Comparison of ENCODE assay signal across 9 cellular contexts in the genomic region with DNA sequence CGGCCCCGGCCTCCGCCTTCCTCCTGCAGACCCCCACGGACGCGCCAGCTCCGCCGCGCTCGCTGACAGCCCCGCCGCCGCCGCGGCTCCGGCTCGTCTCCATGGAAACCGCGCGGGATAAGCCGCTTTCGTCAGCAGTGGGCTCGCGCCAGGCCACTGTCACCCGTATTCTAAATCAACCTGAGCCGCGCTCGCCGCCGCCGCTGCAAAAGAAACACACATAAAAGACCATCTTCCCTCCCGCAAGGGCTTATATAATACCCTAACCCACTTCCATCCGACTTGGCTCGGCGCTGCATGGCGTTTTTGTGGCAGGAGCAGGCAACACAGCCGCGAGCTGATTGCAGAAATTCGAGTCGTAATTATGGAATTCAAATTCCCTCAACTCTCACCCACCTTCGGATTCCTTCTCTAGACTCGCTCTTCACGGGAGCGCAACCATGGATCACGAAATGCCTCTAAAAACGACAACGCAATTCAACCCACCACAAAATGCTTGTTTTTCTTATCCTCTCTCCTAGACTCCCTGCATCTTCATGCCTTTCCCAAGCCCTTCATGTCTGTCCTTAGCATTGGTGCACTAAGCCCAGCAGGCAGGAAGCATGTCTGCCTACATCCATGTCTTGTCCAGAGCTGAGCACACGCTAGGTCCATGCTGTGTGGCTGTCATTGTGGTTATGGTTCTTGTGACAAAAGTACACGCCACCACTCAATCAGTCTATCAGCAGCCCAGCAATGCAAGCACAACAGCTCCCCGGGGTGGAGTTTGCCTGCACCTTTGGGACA. TPM values are rescaled to one million over a fixed set of nuclear protein-coding genes. Genes with fewer than 3 reads are reported as not detected.
A peak's percentile ranks its signal among the peaks of the same experiment; 100 is the strongest.
DNase-seq lines count a peak whose midpoint lies in the region; ATAC-seq and TF ChIP-seq lines count a peak whose summit lies in the region.
"Had no signal": no experiment of that assay in that cellular context is flagged by ENCODE, and none has a peak within 500 bp of the region (broad histone marks: within the 10 kb centered on the region; RNA-seq: fewer than 3 reads in every experiment).

A gene with protein sequence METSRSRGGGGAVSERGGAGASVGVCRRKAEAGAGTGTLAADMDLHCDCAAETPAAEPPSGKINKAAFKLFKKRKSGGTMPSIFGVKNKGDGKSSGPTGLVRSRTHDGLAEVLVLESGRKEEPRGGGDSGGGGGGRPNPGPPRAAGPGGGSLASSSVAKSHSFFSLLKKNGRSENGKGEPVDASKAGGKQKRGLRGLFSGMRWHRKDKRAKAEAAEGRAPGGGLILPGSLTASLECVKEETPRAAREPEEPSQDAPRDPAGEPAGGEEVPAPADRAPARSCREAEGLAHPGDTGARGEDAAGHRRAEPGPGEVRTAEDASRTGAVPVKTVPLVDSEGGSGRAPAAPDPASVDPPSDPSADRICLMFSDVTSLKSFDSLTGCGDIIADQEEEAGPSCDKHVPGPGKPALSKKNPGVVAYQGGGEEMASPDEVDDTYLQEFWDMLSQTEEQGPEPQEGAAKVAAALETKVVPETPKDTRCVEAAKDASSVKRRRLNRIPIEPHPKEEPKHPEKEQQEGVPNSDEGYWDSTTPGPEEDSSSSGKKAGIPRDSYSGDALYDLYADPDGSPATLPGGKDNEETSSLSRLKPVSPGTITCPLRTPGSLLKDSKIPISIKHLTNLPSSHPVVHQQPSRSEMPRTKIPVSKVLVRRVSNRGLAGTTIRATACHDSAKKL (minus strand): TSS at position 772 of the 786 bp plus-strand sequence. CDS start 669 bp downstream, at position 103.

- H3K27me3 ChIP-seq in vagina = peaks cover 10% of the 10 kb centered on the region

- H3K4me3 ChIP-seq in vagina = peak within 1 kb of the TSS; percentile 30 to 42

- H3K27ac ChIP-seq in vagina = no peak within 1 kb of the TSS

- H3K4me1 ChIP-seq in vagina = peaks cover 10% of the 10 kb centered on the region

- H3K36me3 ChIP-seq in vagina = no peaks in the 10 kb centered on the region

- no peak for TF ChIP-seq POLR2A in vagina (IDR thresholded peaks at IDR 0.05)

- no peaks in the 10 kb centered on the region for H3K9me3 ChIP-seq in vagina

- ATAC-seq in esophagus mucosa = no peak

- intact Hi-C loops in vagina (cut with DNase I) = no loop called here

- no peak for TF ChIP-seq CTCF in vagina (IDR thresholded peaks at IDR 0.05)

- DNase-seq in DMS79 treated with DMSO at 0.1 percent for 48 hours (lab: John Stamatoyannopoulos, UW) (peak; percentile 19), DMS79 (lab: John Stamatoyannopoulos, UW) (no peak), NCI-H446 treated with DMSO at 0.1 percent for 48 hours (lab: John Stamatoyannopoulos, UW) (peak; percentile 17), dermis blood vessel endothelial cell (peak; percentile 13), middle frontal gyrus (ENCODE audit: extremely low spot score, low spot score) (peak; percentile 79), vagina (ENCODE audit: extremely low spot score in 2 of 2) (no peak), H4 (ENCODE audit: low spot score) (no peak)

RNA-seq across cellular contexts. Expression of the gene that starts here (rescaled TPM):
- total RNA-seq in dermis blood vessel endothelial cell (not detected in 2 replicates), vagina (not detected), esophagus mucosa (not detected)
- total RNA-seq in H4 (2014; rRNA removed; shearing (Covaris generic)) = not detected in 2 replicates
- total RNA-seq: T-helper 1 cell treated with Interleukin-12 subunit alpha and Interleukin-12 subunit beta and Interleukin-4 antibody, amounts not matched to agents 30 ng/mL and 1 ng/mL, for 36 hours had no signal

Comparison
In these comparisons a context has a peak if more than half of its experiments do, and no peak if none do; other contexts are left out.
1. DNase-seq: peak in DMS79 treated with DMSO at 0.1 percent for 48 hours (single experiment), NCI-H446 treated with DMSO at 0.1 percent for 48 hours (single experiment) and middle frontal gyrus (single experiment); none in DMS79 (single experiment), vagina (0 of 2) and H4 (single experiment).
2. Peak in DNase-seq in dermis blood vessel endothelial cell; RNA of the gene not detected or under 1 TPM.